In the genomic region with DNA sequence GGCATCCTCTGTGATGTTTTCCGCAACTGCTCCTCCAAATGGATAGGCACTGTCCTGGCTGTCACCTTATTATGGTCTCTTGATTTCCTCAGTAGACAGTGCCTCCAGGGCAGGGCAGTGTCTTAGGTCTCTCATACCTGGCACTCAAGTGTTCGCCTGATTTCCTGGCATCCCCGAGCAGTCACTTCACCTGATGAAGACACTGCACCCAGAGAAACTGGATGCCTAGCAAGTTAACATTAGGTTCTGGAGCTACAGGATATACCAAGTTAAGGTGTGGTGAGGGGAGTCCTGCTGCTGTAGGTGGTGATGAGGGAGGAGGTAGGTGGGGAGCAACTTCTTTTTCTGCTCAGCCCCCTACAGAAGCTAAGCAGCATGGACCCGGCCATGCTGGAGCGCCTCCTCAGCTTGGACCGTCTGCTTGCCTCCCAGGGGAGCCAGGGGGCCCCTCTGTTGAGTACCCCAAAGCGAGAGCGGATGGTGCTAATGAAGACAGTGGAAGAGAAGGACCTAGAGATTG, we compare ENCODE assay signal across 12 cellular contexts. TPM values are rescaled to one million over a fixed set of nuclear protein-coding genes. Genes with fewer than 3 reads are reported as not detected.
DNase-seq lines count a peak whose midpoint lies in the region; ATAC-seq, FAIRE-seq and TF ChIP-seq lines count a peak whose summit lies in the region.
"Had no signal": no experiment of that assay in that cellular context is flagged by ENCODE, and none has a peak within 500 bp of the region (broad histone marks: within the 10 kb centered on the region; RNA-seq: fewer than 3 reads in every experiment).

No MANE protein-coding gene starts in this region.

- in situ Hi-C loops in HepG2 (cut with HindIII; ENCODE audit: extremely low pct_ligation_motif_present, low pct_unique_long_range_greater_than_20kb): loop anchor here (25.0 kb wide), 1 partner anchor 860 kb away; the partner anchor contains the start of genes FBRS and PRR14

- WGBS in HepG2 (ENCODE audit: low lambda C conversion rate): 98% methylated on average over 8 of the region's 8 CpGs
- 98% methylated on average over 6 of the region's 8 CpGs for WGBS in right lobe of liver (ENCODE audit: insufficient coverage, low coverage, low lambda C conversion rate, missing lambda C conversion rate)
- WGBS in esophagus muscularis mucosa: 96% methylated on average over 8 of the region's 8 CpGs

- H3K4me1 Mint-ChIP-seq in T-cell: peaks cover 16 to 21% (median 17%) of the 10 kb centered on the region in 3 donors
- peaks cover 16% of the 10 kb centered on the region for H3K4me1 Mint-ChIP-seq in memory B cell

- FAIRE-seq in HepG2 (lab: Jason Lieb, UNC): no peak

- H3K27ac Mint-ChIP-seq in T-cell (peak overlapping the region; percentile 80 to 99), memory B cell (peak overlapping the region; percentile 1)

- intact Hi-C loops in HepG2 (cut with micrococcal nuclease; ENCODE audit: unreplicated experiment) (no loop called here), right lobe of liver (cut with DNase I) (no loop called here), A673 (cut with micrococcal nuclease; ENCODE audit: unreplicated experiment) (no loop called here), esophagus muscularis mucosa (cut with DNase I) (no loop called here)

- H3K27ac ChIP-seq in HepG2 (ENCODE audit: extremely low read length, insufficient read depth, low read length) (no peak overlapping the region), right lobe of liver (no peak overlapping the region), A673 (ENCODE audit: low read depth, low read length, poor library complexity, severe bottlenecking) (no peak overlapping the region), esophagus muscularis mucosa (replicated peaks in 1 of 4) (peak overlapping the region in 2 of 4 donors; percentile 20 to 96)
- H3K27ac ChIP-seq: cardiac muscle cell had no signal

- DNase-seq in HepG2 (ENCODE audit: low spot score) (no peak), right lobe of liver (no peak), T-cell (no peak), memory B cell (ENCODE audit: low spot score in 2 of 2) (no peak), A673 (ENCODE audit: low spot score) (no peak), HUDEP-2 (lab: John Stamatoyannopoulos, UW; ENCODE audit: unreplicated experiment in 76 of 76) (no peak), esophagus muscularis mucosa (ENCODE audit: extremely low spot score) (no peak)
- DNase-seq: kidney glomerular epithelial cell, NCI-H1417 treated with DMSO at 0.1 percent for 48 hours, NCI-H446, SJCRH30 had no signal

- no peak overlapping the region for H3K4me3 ChIP-seq in HepG2 (replicated peaks in 1 of 3; ENCODE audit: insufficient read depth in 1 of 3, low read depth in 2 of 3, low read length in 3 of 3)
- no peak overlapping the region for H3K4me3 ChIP-seq in right lobe of liver
- no peak overlapping the region for H3K4me3 ChIP-seq in A673 (ENCODE audit: low read depth, low read length, poor library complexity, severe bottlenecking)
- no peak overlapping the region for H3K4me3 ChIP-seq in esophagus muscularis mucosa
- H3K4me3 ChIP-seq: cardiac muscle cell, SJCRH30 had no signal

- BruUV-seq in HepG2 (replicated peaks; lab: Mats Ljungman, UMichigan) (no TSS peak), A673 (replicated peaks; lab: Mats Ljungman, UMichigan) (no TSS peak)

- H3K9me3 ChIP-seq in HepG2 (ENCODE audit: low read length): no peaks in the 10 kb centered on the region
- H3K9me3 ChIP-seq in right lobe of liver: no peaks in the 10 kb centered on the region
- no peaks in the 10 kb centered on the region for H3K9me3 ChIP-seq in A673 (ENCODE audit: low read depth, low read length, poor library complexity, severe bottlenecking)
- H3K9me3 ChIP-seq in esophagus muscularis mucosa: no peaks in the 10 kb centered on the region
- H3K9me3 ChIP-seq: SJCRH30 had no signal

- H3K4me1 ChIP-seq in HepG2 (ENCODE audit: insufficient read depth, low read length) (peaks cover 19% of the 10 kb centered on the region), right lobe of liver (peaks cover 0 to 10% (median 3%) of the 10 kb centered on the region in 4 donors), A673 (ENCODE audit: insufficient read depth, low read length, poor library complexity, severe bottlenecking) (peaks cover 6% of the 10 kb centered on the region), esophagus muscularis mucosa (peaks cover 14 to 21% (median 18%) of the 10 kb centered on the region in 4 donors)

- H3K27me3 Mint-ChIP-seq in T-cell: no peaks in the 10 kb centered on the region
- no peaks in the 10 kb centered on the region for H3K27me3 Mint-ChIP-seq in memory B cell

- no peak overlapping the region for H3K4me2 ChIP-seq in HepG2 (ENCODE audit: low read depth, low read length)

- no peak for TF ChIP-seq RAD21 in HepG2 (CRISPR knock-in tag; IDR thresholded peaks at IDR 0.05)

- H3K9ac ChIP-seq in HepG2 (ENCODE audit: insufficient read depth, low read depth, low read length): no peak overlapping the region

- no peak overlapping the region for H2AFZ ChIP-seq in HepG2 (ENCODE audit: low read length)

- peaks cover 5% of the 10 kb centered on the region for H3K79me2 ChIP-seq in HepG2 (ENCODE audit: insufficient read depth, low read length)

- no peaks in the 10 kb centered on the region for H4K20me1 ChIP-seq in HepG2 (ENCODE audit: insufficient read depth, low read length)

- H3K27me3 ChIP-seq in HepG2 (ENCODE audit: control insufficient read depth in 1 of 2, insufficient read depth in 2 of 2, low read length in 2 of 2) (no peaks in the 10 kb centered on the region), right lobe of liver (no peaks in the 10 kb centered on the region), A673 (replicated peaks; ENCODE audit: insufficient read depth, low read depth, low read length, poor library complexity) (no peaks in the 10 kb centered on the region), esophagus muscularis mucosa (peaks cover 0 to 2% (median 0%) of the 10 kb centered on the region in 4 donors)
- H3K27me3 ChIP-seq: cardiac muscle cell, SJCRH30 had no signal

- no peak for ATAC-seq in HepG2
- no peak for ATAC-seq in right lobe of liver
- ATAC-seq in T-cell (replicated peaks in 1 of 4): no peak
- no peak for ATAC-seq in memory B cell (ENCODE audit: low read depth)

- H3K36me3 ChIP-seq in HepG2 (replicated peaks in 1 of 2; ENCODE audit: control insufficient read depth in 1 of 2, insufficient read depth in 2 of 2, low read length in 2 of 2) (peaks cover 27 to 59% of the 10 kb centered on the region in 2 experiments), right lobe of liver (peaks cover 0 to 6% (median 0%) of the 10 kb centered on the region in 4 donors), A673 (ENCODE audit: insufficient read depth, low read length, poor library complexity, severe bottlenecking) (peaks cover 69% of the 10 kb centered on the region), esophagus muscularis mucosa (peaks cover 10 to 39% (median 29%) of the 10 kb centered on the region in 4 donors)

- TF ChIP-seq CTCF in HepG2 (CRISPR knock-in tag; IDR thresholded peaks at IDR 0.05): no peak
- TF ChIP-seq CTCF in right lobe of liver (IDR thresholded peaks at IDR 0.05): no peak
- TF ChIP-seq CTCF in A673 (conservative IDR thresholded peaks at IDR 0.05; ENCODE audit: low read depth, low read length): no peak
- TF ChIP-seq CTCF in esophagus muscularis mucosa (IDR thresholded peaks at IDR 0.05): no peak

- POLR2A ChIA-PET in HepG2 (lab: Yijun Ruan, JAX): interaction anchor here (1.0 to 3.8 kb wide), 3 partner anchors 10 to 97 kb away, joined by 3 to 37 read pairs (median 4); partner anchors contain the start of genes KIF22, PRRT2 and SEZ6L2
- POLR2A ChIA-PET in T-cell (lab: Charles Lee): interaction anchor here in 1 of 2 donors (0.6 kb wide), 1 partner anchor 11 kb away, joined by 3 read pairs; no protein-coding TSS in a partner anchor
- POLR2A ChIA-PET in A673 (lab: Charles Lee; ENCODE audit: low non-redundant PET): interaction anchor here (0.6 kb wide), 1 partner anchor 1248 kb away, joined by 13 read pairs; no protein-coding TSS in a partner anchor

- no peak for TF ChIP-seq POLR2A in HepG2 (IDR thresholded peaks at IDR 0.05; ENCODE audit: insufficient read depth in 1 of 2, low read depth in 2 of 2, low read length in 2 of 2)
- TF ChIP-seq POLR2A in right lobe of liver (IDR thresholded peaks at IDR 0.05): no peak
- TF ChIP-seq POLR2A in esophagus muscularis mucosa (IDR thresholded peaks at IDR 0.05; ENCODE audit: low read depth): no peak

- H3K36me3 Mint-ChIP-seq in T-cell (peaks cover 35% of the 10 kb centered on the region), memory B cell (peaks cover 13% of the 10 kb centered on the region)

- H3K4me3 Mint-ChIP-seq in T-cell (peak overlapping the region in 1 of 3 donors; percentile 37), memory B cell (no peak overlapping the region)

- H3K9me3 Mint-ChIP-seq in T-cell (no peaks in the 10 kb centered on the region), memory B cell (no peaks in the 10 kb centered on the region)

- TF ChIP-seq EP300 in HepG2 (IDR thresholded peaks at IDR 0.05; ENCODE audit: low read depth in 2 of 2, low read length in 2 of 2): no peak
- TF ChIP-seq EP300 in HepG2 (CRISPR knock-in tag; IDR thresholded peaks at IDR 0.05; ENCODE audit: borderline replicate concordance): no peak
- no peak for TF ChIP-seq EP300 in esophagus muscularis mucosa (IDR thresholded peaks at IDR 0.05)

- CTCF ChIA-PET in HepG2 (lab: Yijun Ruan, JAX; ENCODE audit: low intra/inter-chr PET ratio, low total read pairs): no interaction called here
- CTCF ChIA-PET in T-cell (lab: Charles Lee): interaction anchor here (0.6 to 1.3 kb wide), 4 partner anchors 11 to 80 kb away, joined by 3 to 8 read pairs (median 6); no protein-coding TSS in a partner anchor
- CTCF ChIA-PET in A673 (lab: Charles Lee): no interaction called here

RNA-seq across cellular contexts. Expression of gene MAZ, which starts 3.9 kb away (rescaled TPM):
- total RNA-seq in HepG2 (2016; rRNA removed; fragmentation: Illumina TruSeq; extraction: Trizol) (229 and 277 TPM in 2 replicates), right lobe of liver (100 to 1,000 TPM in 1 of 6 experiments, 10 to 100 TPM in 5; 42.9 to 106 (median 60.7) TPM), T-cell (100 to 1,000 TPM; 240 to 326 (median 305) TPM), A673 (2021) (457 and 516 TPM in 2 replicates), esophagus muscularis mucosa (100 to 1,000 TPM; 120 to 284 (median 158) TPM)
- 423 and 431 TPM in 2 replicates for total RNA-seq in HepG2 (2016; cell fraction: cytosol; rRNA removed; fragmentation: Illumina TruSeq; extraction: Trizol; ENCODE audit: low read depth)
- total RNA-seq in HepG2 (2016; cell fraction: insoluble cytoplasmic fraction; rRNA removed; fragmentation: Illumina TruSeq; extraction: Trizol): 196 and 286 TPM in 2 replicates
- total RNA-seq in HepG2 (2016; cell fraction: membrane; rRNA removed; fragmentation: Illumina TruSeq; extraction: Trizol): 825 and 837 TPM in 2 replicates
- total RNA-seq in HepG2 (2016; cell fraction: nucleus; rRNA removed; fragmentation: Illumina TruSeq; extraction: Trizol): 134 and 167 TPM in 2 replicates
- 203 and 255 TPM in 2 replicates for polyA plus RNA-seq in HepG2 (2011; rRNA removed)
- polyA plus RNA-seq in HepG2 (2011; cell fraction: cytosol; rRNA removed): 164 and 235 TPM in 2 replicates
- polyA plus RNA-seq in HepG2 (2011; cell fraction: nucleus; rRNA removed): 242 and 334 TPM in 2 replicates
- polyA plus RNA-seq in HepG2 (2012): 301 and 452 TPM in 2 replicates
- 608 and 677 TPM in 2 replicates for polyA plus RNA-seq in HepG2 (2016; cell fraction: cytosol; fragmentation: Illumina TruSeq; extraction: Trizol; ENCODE audit: low read depth)
- polyA plus RNA-seq in HepG2 (2016; cell fraction: insoluble cytoplasmic fraction; fragmentation: Illumina TruSeq; extraction: Trizol; ENCODE audit: low read depth): 287 and 420 TPM in 2 replicates
- 1,001 and 1,210 TPM in 2 replicates for polyA plus RNA-seq in HepG2 (2016; cell fraction: membrane; fragmentation: Illumina TruSeq; extraction: Trizol; ENCODE audit: low read depth)
- 330 and 379 TPM in 2 replicates for polyA plus RNA-seq in HepG2 (2016; cell fraction: nucleus; fragmentation: Illumina TruSeq; extraction: Trizol; ENCODE audit: insufficient read depth, low read depth)
- polyA minus RNA-seq in HepG2 (2011; rRNA and poly(A)+ RNA removed; ENCODE audit: low replicate concordance): 512 and 628 TPM in 2 replicates
- 217 and 237 TPM in 2 replicates for polyA minus RNA-seq in HepG2 (2011; cell fraction: cytosol; rRNA and poly(A)+ RNA removed)
- polyA minus RNA-seq in HepG2 (2011; cell fraction: nucleus; rRNA and poly(A)+ RNA removed): 59.9 and 60.5 TPM in 2 replicates

RNA-seq across cellular contexts. Expression of gene PRRT2, which starts 9.5 kb away (rescaled TPM):
- total RNA-seq in HepG2 (2016; rRNA removed; fragmentation: Illumina TruSeq; extraction: Trizol): 0.11 and 0.51 TPM in 2 replicates
- not detected in 2 replicates for total RNA-seq in HepG2 (2016; cell fraction: cytosol; rRNA removed; fragmentation: Illumina TruSeq; extraction: Trizol; ENCODE audit: low read depth)
- total RNA-seq in HepG2 (2016; cell fraction: insoluble cytoplasmic fraction; rRNA removed; fragmentation: Illumina TruSeq; extraction: Trizol): 0.76 TPM in 1 of 2 replicates, not detected in the other
- total RNA-seq in HepG2 (2016; cell fraction: membrane; rRNA removed; fragmentation: Illumina TruSeq; extraction: Trizol): 0.28 TPM in 1 of 2 replicates, not detected in the other
- total RNA-seq in HepG2 (2016; cell fraction: nucleus; rRNA removed; fragmentation: Illumina TruSeq; extraction: Trizol): 1.1 and 1.4 TPM in 2 replicates
- 1.1 and 1.8 TPM in 2 replicates for polyA plus RNA-seq in HepG2 (2011; rRNA removed)
- 0.31 and 0.38 TPM in 2 replicates for polyA plus RNA-seq in HepG2 (2011; cell fraction: cytosol; rRNA removed)
- polyA plus RNA-seq in HepG2 (2011; cell fraction: nucleus; rRNA removed): 16.2 and 16.5 TPM in 2 replicates
- polyA plus RNA-seq in HepG2 (2012): 1.6 and 1.7 TPM in 2 replicates
- 0.08 TPM in 1 of 2 replicates, not detected in the other for polyA plus RNA-seq in HepG2 (2016; cell fraction: cytosol; fragmentation: Illumina TruSeq; extraction: Trizol; ENCODE audit: low read depth)
- 0.11 and 0.41 TPM in 2 replicates for polyA plus RNA-seq in HepG2 (2016; cell fraction: insoluble cytoplasmic fraction; fragmentation: Illumina TruSeq; extraction: Trizol; ENCODE audit: low read depth)
- polyA plus RNA-seq in HepG2 (2016; cell fraction: membrane; fragmentation: Illumina TruSeq; extraction: Trizol; ENCODE audit: low read depth): 0.07 and 0.15 TPM in 2 replicates
- 3.5 and 3.7 TPM in 2 replicates for polyA plus RNA-seq in HepG2 (2016; cell fraction: nucleus; fragmentation: Illumina TruSeq; extraction: Trizol; ENCODE audit: insufficient read depth, low read depth)
- polyA minus RNA-seq in HepG2 (2011; rRNA and poly(A)+ RNA removed; ENCODE audit: low replicate concordance): 0.07 and 0.56 TPM in 2 replicates
- not detected in 2 replicates for polyA minus RNA-seq in HepG2 (2011; cell fraction: cytosol; rRNA and poly(A)+ RNA removed)
- polyA minus RNA-seq in HepG2 (2011; cell fraction: nucleus; rRNA and poly(A)+ RNA removed): 1.5 and 2.4 TPM in 2 replicates
- total RNA-seq in right lobe of liver: under 1 TPM in 4 of 6 experiments, not detected in 2; 0.15 to 0.98 (median 0.51) TPM
- total RNA-seq in T-cell: 1 to 10 TPM; 2.4 to 7.9 (median 4.4) TPM
- 9.0 TPM in 2 replicates for total RNA-seq in A673 (2021)
- 10 to 100 TPM in 1 of 4 donors, 1 to 10 TPM in 3; 3.6 to 11.2 (median 6.7) TPM for total RNA-seq in esophagus muscularis mucosa

RNA-seq across cellular contexts. Expression of gene KIF22, which starts 11.9 kb away (rescaled TPM):
- total RNA-seq in HepG2 (2016; rRNA removed; fragmentation: Illumina TruSeq; extraction: Trizol) (103 and 118 TPM in 2 replicates), right lobe of liver (10 to 100 TPM in 5 of 6 experiments, 1 to 10 TPM in 1; 9.8 to 27.1 (median 24.7) TPM), T-cell (10 to 100 TPM; 84.1 to 95.2 (median 84.9) TPM), A673 (2021) (171 and 186 TPM in 2 replicates), esophagus muscularis mucosa (10 to 100 TPM; 10.8 to 12.3 (median 11.8) TPM)
- 18.5 and 19.7 TPM in 2 replicates for total RNA-seq in HepG2 (2016; cell fraction: cytosol; rRNA removed; fragmentation: Illumina TruSeq; extraction: Trizol; ENCODE audit: low read depth)
- total RNA-seq in HepG2 (2016; cell fraction: insoluble cytoplasmic fraction; rRNA removed; fragmentation: Illumina TruSeq; extraction: Trizol): 91.9 and 121 TPM in 2 replicates
- total RNA-seq in HepG2 (2016; cell fraction: membrane; rRNA removed; fragmentation: Illumina TruSeq; extraction: Trizol): 25.3 and 25.9 TPM in 2 replicates
- total RNA-seq in HepG2 (2016; cell fraction: nucleus; rRNA removed; fragmentation: Illumina TruSeq; extraction: Trizol): 125 and 140 TPM in 2 replicates
- polyA plus RNA-seq in HepG2 (2011; rRNA removed): 68.4 and 95.8 TPM in 2 replicates
- 37.5 and 70.2 TPM in 2 replicates for polyA plus RNA-seq in HepG2 (2011; cell fraction: cytosol; rRNA removed)
- 159 and 266 TPM in 2 replicates for polyA plus RNA-seq in HepG2 (2011; cell fraction: nucleus; rRNA removed)
- 32.0 and 51.7 TPM in 2 replicates for polyA plus RNA-seq in HepG2 (2012)
- polyA plus RNA-seq in HepG2 (2016; cell fraction: cytosol; fragmentation: Illumina TruSeq; extraction: Trizol; ENCODE audit: low read depth): 11.4 and 13.1 TPM in 2 replicates
- polyA plus RNA-seq in HepG2 (2016; cell fraction: insoluble cytoplasmic fraction; fragmentation: Illumina TruSeq; extraction: Trizol; ENCODE audit: low read depth): 85.0 and 106 TPM in 2 replicates
- 15.8 and 19.2 TPM in 2 replicates for polyA plus RNA-seq in HepG2 (2016; cell fraction: membrane; fragmentation: Illumina TruSeq; extraction: Trizol; ENCODE audit: low read depth)
- polyA plus RNA-seq in HepG2 (2016; cell fraction: nucleus; fragmentation: Illumina TruSeq; extraction: Trizol; ENCODE audit: insufficient read depth, low read depth): 240 and 250 TPM in 2 replicates
- polyA minus RNA-seq in HepG2 (2011; rRNA and poly(A)+ RNA removed; ENCODE audit: low replicate concordance): 158 and 325 TPM in 2 replicates
- polyA minus RNA-seq in HepG2 (2011; cell fraction: cytosol; rRNA and poly(A)+ RNA removed): 28.8 and 45.0 TPM in 2 replicates
- polyA minus RNA-seq in HepG2 (2011; cell fraction: nucleus; rRNA and poly(A)+ RNA removed): 109 and 117 TPM in 2 replicates

RNA-seq across cellular contexts. Expression of gene PAGR1, which starts 13.5 kb away (rescaled TPM):
- total RNA-seq in HepG2 (2016; rRNA removed; fragmentation: Illumina TruSeq; extraction: Trizol) (66.4 and 74.5 TPM in 2 replicates), right lobe of liver (10 to 100 TPM in 5 of 6 experiments, 1 to 10 TPM in 1; 8.5 to 26.1 (median 11.5) TPM), T-cell (10 to 100 TPM; 16.0 to 47.2 (median 40.6) TPM), A673 (2021) (47.4 and 50.0 TPM in 2 replicates), esophagus muscularis mucosa (10 to 100 TPM; 20.9 to 26.9 (median 26.5) TPM)
- total RNA-seq in HepG2 (2016; cell fraction: cytosol; rRNA removed; fragmentation: Illumina TruSeq; extraction: Trizol; ENCODE audit: low read depth): 27.0 and 29.8 TPM in 2 replicates
- 66.8 and 70.4 TPM in 2 replicates for total RNA-seq in HepG2 (2016; cell fraction: insoluble cytoplasmic fraction; rRNA removed; fragmentation: Illumina TruSeq; extraction: Trizol)
- 60.2 and 69.2 TPM in 2 replicates for total RNA-seq in HepG2 (2016; cell fraction: membrane; rRNA removed; fragmentation: Illumina TruSeq; extraction: Trizol)
- 26.7 and 29.3 TPM in 2 replicates for total RNA-seq in HepG2 (2016; cell fraction: nucleus; rRNA removed; fragmentation: Illumina TruSeq; extraction: Trizol)
- polyA plus RNA-seq in HepG2 (2011; rRNA removed): 9.8 and 9.9 TPM in 2 replicates
- 8.4 and 11.4 TPM in 2 replicates for polyA plus RNA-seq in HepG2 (2011; cell fraction: cytosol; rRNA removed)
- 21.8 and 24.6 TPM in 2 replicates for polyA plus RNA-seq in HepG2 (2011; cell fraction: nucleus; rRNA removed)
- 18.6 and 19.8 TPM in 2 replicates for polyA plus RNA-seq in HepG2 (2012)
- polyA plus RNA-seq in HepG2 (2016; cell fraction: cytosol; fragmentation: Illumina TruSeq; extraction: Trizol; ENCODE audit: low read depth): 35.6 and 42.4 TPM in 2 replicates
- polyA plus RNA-seq in HepG2 (2016; cell fraction: insoluble cytoplasmic fraction; fragmentation: Illumina TruSeq; extraction: Trizol; ENCODE audit: low read depth): 77.4 and 82.7 TPM in 2 replicates
- polyA plus RNA-seq in HepG2 (2016; cell fraction: membrane; fragmentation: Illumina TruSeq; extraction: Trizol; ENCODE audit: low read depth): 57.3 and 67.2 TPM in 2 replicates
- 45.2 and 52.8 TPM in 2 replicates for polyA plus RNA-seq in HepG2 (2016; cell fraction: nucleus; fragmentation: Illumina TruSeq; extraction: Trizol; ENCODE audit: insufficient read depth, low read depth)
- 5.5 and 6.5 TPM in 2 replicates for polyA minus RNA-seq in HepG2 (2011; rRNA and poly(A)+ RNA removed; ENCODE audit: low replicate concordance)
- polyA minus RNA-seq in HepG2 (2011; cell fraction: cytosol; rRNA and poly(A)+ RNA removed): 4.8 and 9.2 TPM in 2 replicates
- 15.1 and 19.6 TPM in 2 replicates for polyA minus RNA-seq in HepG2 (2011; cell fraction: nucleus; rRNA and poly(A)+ RNA removed)

RNA-seq across cellular contexts. Expression of gene MVP, which starts 17.8 kb away (rescaled TPM):
- total RNA-seq in HepG2 (2016; rRNA removed; fragmentation: Illumina TruSeq; extraction: Trizol) (22.0 and 22.9 TPM in 2 replicates), right lobe of liver (100 to 1,000 TPM in 2 of 6 experiments, 10 to 100 TPM in 4; 37.4 to 112 (median 77.8) TPM), T-cell (100 to 1,000 TPM; 140 to 173 (median 158) TPM), A673 (2021) (5.6 and 7.1 TPM in 2 replicates), esophagus muscularis mucosa (100 to 1,000 TPM; 101 to 156 (median 123) TPM)
- total RNA-seq in HepG2 (2016; cell fraction: cytosol; rRNA removed; fragmentation: Illumina TruSeq; extraction: Trizol; ENCODE audit: low read depth): 3.2 and 3.6 TPM in 2 replicates
- 15.3 and 24.2 TPM in 2 replicates for total RNA-seq in HepG2 (2016; cell fraction: insoluble cytoplasmic fraction; rRNA removed; fragmentation: Illumina TruSeq; extraction: Trizol)
- 7.2 and 7.3 TPM in 2 replicates for total RNA-seq in HepG2 (2016; cell fraction: membrane; rRNA removed; fragmentation: Illumina TruSeq; extraction: Trizol)
- total RNA-seq in HepG2 (2016; cell fraction: nucleus; rRNA removed; fragmentation: Illumina TruSeq; extraction: Trizol): 15.6 and 17.1 TPM in 2 replicates
- 43.5 and 65.5 TPM in 2 replicates for polyA plus RNA-seq in HepG2 (2011; rRNA removed)
- 24.9 and 28.2 TPM in 2 replicates for polyA plus RNA-seq in HepG2 (2011; cell fraction: cytosol; rRNA removed)
- polyA plus RNA-seq in HepG2 (2011; cell fraction: nucleus; rRNA removed): 68.9 and 74.4 TPM in 2 replicates
- polyA plus RNA-seq in HepG2 (2012): 36.4 and 37.1 TPM in 2 replicates
- 2.1 TPM in 2 replicates for polyA plus RNA-seq in HepG2 (2016; cell fraction: cytosol; fragmentation: Illumina TruSeq; extraction: Trizol; ENCODE audit: low read depth)
- polyA plus RNA-seq in HepG2 (2016; cell fraction: insoluble cytoplasmic fraction; fragmentation: Illumina TruSeq; extraction: Trizol; ENCODE audit: low read depth): 14.5 and 16.2 TPM in 2 replicates
- 4.3 and 4.9 TPM in 2 replicates for polyA plus RNA-seq in HepG2 (2016; cell fraction: membrane; fragmentation: Illumina TruSeq; extraction: Trizol; ENCODE audit: low read depth)
- 18.7 and 20.9 TPM in 2 replicates for polyA plus RNA-seq in HepG2 (2016; cell fraction: nucleus; fragmentation: Illumina TruSeq; extraction: Trizol; ENCODE audit: insufficient read depth, low read depth)
- polyA minus RNA-seq in HepG2 (2011; rRNA and poly(A)+ RNA removed; ENCODE audit: low replicate concordance): 233 and 295 TPM in 2 replicates
- 33.9 and 42.5 TPM in 2 replicates for polyA minus RNA-seq in HepG2 (2011; cell fraction: cytosol; rRNA and poly(A)+ RNA removed)
- polyA minus RNA-seq in HepG2 (2011; cell fraction: nucleus; rRNA and poly(A)+ RNA removed): 41.5 and 62.7 TPM in 2 replicates

Comparison
In these comparisons a context has a peak if more than half of its experiments do, and no peak if none do; other contexts are left out.
1. CTCF ChIA-PET loops: an anchor here in T-cell (0.6 to 1.3 kb wide); none called in HepG2 and A673.